ENCODE assay signal across 2 cellular contexts in genomic region chr14:100764716-100765115, GRCh38.
TF ChIP-seq lines count a peak whose summit lies in the region.

No MANE protein-coding gene starts in this region.

TF ChIP-seq in neural cell, 6 proteins besides CTCF, POLR2A, EP300 and RAD21:
- no peak for TF ChIP-seq MXI1 (conservative IDR thresholded peaks at IDR 0.05; ENCODE audit: poor library complexity, severe bottlenecking)
- TF ChIP-seq SMC3 (conservative IDR thresholded peaks at IDR 0.05; ENCODE audit: poor library complexity) = no peak
- no peak for TF ChIP-seq TAF1 (IDR thresholded peaks at IDR 0.05; ENCODE audit: low read depth)
- no peak for TF ChIP-seq REST (IDR thresholded peaks at IDR 0.05; ENCODE audit: borderline replicate concordance)
- no peak for TF ChIP-seq EZH2 (IDR thresholded peaks at IDR 0.05; ENCODE audit: borderline replicate concordance, insufficient read depth, low read length, poor library complexity, severe bottlenecking)
- no peak for TF ChIP-seq POLR2AphosphoS5 (IDR thresholded peaks at IDR 0.05)
TF ChIP-seq in neural cell: peak in this region for 0.

TF ChIP-seq in GM12891, 5 proteins besides CTCF, POLR2A, EP300 and RAD21:
- TF ChIP-seq POLR2AphosphoS5 (IDR thresholded peaks at IDR 0.05; ENCODE audit: low read depth, low read length) = no peak
- no peak for TF ChIP-seq SPI1 (IDR thresholded peaks at IDR 0.05; ENCODE audit: low read depth, low read length)
- no peak for TF ChIP-seq PAX5 (IDR thresholded peaks at IDR 0.05; ENCODE audit: insufficient read depth, low read length, severe bottlenecking)
- TF ChIP-seq POU2F2 (IDR thresholded peaks at IDR 0.05; ENCODE audit: low read depth, low read length) = no peak
- TF ChIP-seq TAF1 (IDR thresholded peaks at IDR 0.05; ENCODE audit: low read depth, low read length) = no peak
